Comparison of ENCODE assay signal across 8 cellular contexts in the genomic region with DNA sequence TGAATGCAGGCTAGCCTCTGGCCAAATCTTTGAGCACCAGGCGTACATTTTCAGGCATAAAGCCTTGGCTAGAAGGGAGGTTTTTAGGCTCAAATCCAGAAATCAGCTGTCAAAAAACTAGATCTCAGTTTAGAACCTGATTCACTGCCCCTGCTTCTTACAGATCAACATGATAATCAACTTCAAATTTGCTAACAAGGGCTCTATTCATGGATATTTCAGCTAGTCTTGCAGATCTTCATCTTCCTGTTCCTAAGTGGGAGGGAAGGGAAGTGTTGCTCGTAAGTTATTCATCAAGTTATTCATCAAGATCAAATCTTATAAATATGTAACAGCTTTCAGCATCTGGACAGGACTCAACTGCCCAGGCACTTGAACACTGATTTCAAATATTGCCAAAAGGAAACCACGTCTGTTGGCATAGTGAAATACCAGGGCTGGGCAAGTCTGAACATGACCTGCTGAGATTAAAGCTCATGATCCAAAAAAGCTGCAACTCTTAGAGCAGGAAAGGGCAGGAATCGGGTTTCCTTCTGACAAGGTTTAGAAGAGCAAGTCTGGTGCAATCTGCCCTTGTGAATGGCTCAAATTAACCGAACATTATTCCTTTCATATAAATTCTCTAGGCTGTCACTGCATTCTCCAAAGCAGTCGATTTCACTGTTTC.
DNase-seq lines count a peak whose midpoint lies in the region; FAIRE-seq lines count a peak whose summit lies in the region.

No MANE protein-coding gene starts in this region.

- CTCF ChIA-PET in activated CD4-positive, alpha-beta T cell treated with anti-CD3 and anti-CD28 coated beads, Interleukin-2, amount 10 ng/mL, durations not matched to agents 7 days and 5 days (lab: Charles Lee), result no interaction called here

- FAIRE-seq in GM19239 (lab: Jason Lieb, UNC), result no peak

- H3K4me1 Mint-ChIP-seq in activated CD4-positive, alpha-beta T cell treated with anti-CD3 and anti-CD28 coated beads, Interleukin-2, amount 10 ng/mL, durations not matched to agents 7 days and 5 days, result no peaks in the 10 kb centered on the region

- no peak overlapping the region for H3K4me3 Mint-ChIP-seq in activated CD4-positive, alpha-beta T cell treated with anti-CD3 and anti-CD28 coated beads, Interleukin-2, amount 10 ng/mL, durations not matched to agents 7 days and 5 days

- H3K27me3 Mint-ChIP-seq in activated CD4-positive, alpha-beta T cell treated with anti-CD3 and anti-CD28 coated beads, Interleukin-2, amount 10 ng/mL, durations not matched to agents 7 days and 5 days, result no peaks in the 10 kb centered on the region

- H3K9me3 Mint-ChIP-seq in activated CD4-positive, alpha-beta T cell treated with anti-CD3 and anti-CD28 coated beads, Interleukin-2, amount 10 ng/mL, durations not matched to agents 7 days and 5 days, result no peaks in the 10 kb centered on the region

- DNase-seq in ELR (ENCODE audit: low read depth) (peak; percentile 62), NCI-H446 (lab: John Stamatoyannopoulos, UW) (peak; percentile 95 to 99), dermis blood vessel endothelial cell (peak; percentile 56), mucosa of gallbladder (ENCODE audit: low spot score) (peak; percentile 24), GM19239 (ENCODE audit: insufficient read length, low spot score) (no peak), activated T-cell treated with anti-CD3 and anti-CD28 coated beads for 4 hours (no peak), posterior vena cava (ENCODE audit: low spot score) (no peak)
- DNase-seq in activated CD4-positive, alpha-beta T cell treated with anti-CD3 and anti-CD28 coated beads, Interleukin-2, amount 10 ng/mL, durations not matched to agents 7 days and 5 days, result no peak

- POLR2A ChIA-PET in activated CD4-positive, alpha-beta T cell treated with anti-CD3 and anti-CD28 coated beads, Interleukin-2, amount 10 ng/mL, durations not matched to agents 7 days and 5 days (lab: Charles Lee), result no interaction called here

- no peak overlapping the region for H3K27ac Mint-ChIP-seq in activated CD4-positive, alpha-beta T cell treated with anti-CD3 and anti-CD28 coated beads, Interleukin-2, amount 10 ng/mL, durations not matched to agents 7 days and 5 days

- intact Hi-C loops in posterior vena cava (cut with DNase I), result no loop called here

- no peaks in the 10 kb centered on the region for H3K36me3 Mint-ChIP-seq in activated CD4-positive, alpha-beta T cell treated with anti-CD3 and anti-CD28 coated beads, Interleukin-2, amount 10 ng/mL, durations not matched to agents 7 days and 5 days (ENCODE audit: low read depth)

Comparison
In these comparisons a context has a peak if more than half of its experiments do, and no peak if none do; other contexts are left out.
1. DNase-seq: peak in ELR (single experiment), NCI-H446 (2 of 2), dermis blood vessel endothelial cell (single experiment) and mucosa of gallbladder (single experiment); none in GM19239 (single experiment), activated T-cell treated with anti-CD3 and anti-CD28 coated beads for 4 hours (single experiment), activated CD4-positive, alpha-beta T cell treated with anti-CD3 and anti-CD28 coated beads, Interleukin-2, amount 10 ng/mL, durations not matched to agents 7 days and 5 days (single experiment) and posterior vena cava (single experiment).